Comparison of ENCODE assay signal across 12 cellular contexts in the genomic region with DNA sequence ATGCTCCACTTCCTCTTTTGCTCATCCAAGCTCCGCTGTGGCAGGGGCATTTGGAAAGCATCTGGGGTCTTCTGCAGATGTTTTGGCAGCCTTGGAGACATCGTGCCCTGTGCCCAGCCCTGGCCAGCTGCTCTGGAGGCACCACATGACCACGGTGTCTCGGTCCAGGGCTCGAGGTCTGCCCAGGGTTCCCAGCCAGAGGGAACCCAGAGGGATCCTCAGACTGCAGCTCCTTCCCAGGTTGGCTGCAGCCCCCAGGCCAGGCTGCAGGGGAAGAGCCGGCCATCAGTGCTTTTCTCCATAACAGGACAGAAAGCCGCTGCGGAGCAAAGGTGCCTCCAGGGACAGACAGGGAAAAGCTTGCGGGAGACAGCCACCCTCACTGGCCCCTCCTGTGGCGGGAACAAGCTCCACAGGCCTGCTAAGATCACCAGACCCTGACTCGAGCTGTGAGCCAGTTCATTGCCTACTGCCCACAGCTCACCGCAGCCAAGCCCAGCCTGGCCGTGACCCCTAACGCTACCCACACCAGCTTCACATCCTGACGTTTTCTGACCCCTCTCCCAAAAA.
DNase-seq lines count a peak whose midpoint lies in the region; ATAC-seq, FAIRE-seq and TF ChIP-seq lines count a peak whose summit lies in the region.
"Had no signal": no experiment of that assay in that cellular context is flagged by ENCODE, and none has a peak within 500 bp of the region (broad histone marks: within the 10 kb centered on the region; RNA-seq: fewer than 3 reads in every experiment).

No MANE protein-coding gene starts in this region.

- H3K79me2 ChIP-seq in GM23248 (ENCODE audit: insufficient read depth) = no peaks in the 10 kb centered on the region; the same call in 1 of the 2 replicates

- no peak for TF ChIP-seq POLR2A in right lobe of liver (IDR thresholded peaks at IDR 0.05)
- no peak for TF ChIP-seq POLR2A in GM12892 (IDR thresholded peaks at IDR 0.05; ENCODE audit: low read depth, low read length)

- no peak overlapping the region for H3K4me2 ChIP-seq in GM23248 (ENCODE audit: unreplicated experiment)

- H3K9me3 ChIP-seq in cardiac muscle cell (ENCODE audit: low read depth) (no peaks in the 10 kb centered on the region), heart right ventricle (no peaks in the 10 kb centered on the region), right lobe of liver (no peaks in the 10 kb centered on the region), upper lobe of right lung (no peaks in the 10 kb centered on the region), GM23248 (ENCODE audit: low read depth) (no peaks in the 10 kb centered on the region)
- H3K9me3 ChIP-seq: neutrophil had no signal

- peak in 1 of 2 donors; percentile 63 for DNase-seq in cardiac muscle cell (ENCODE audit: low read depth in 1 of 2, low spot score in 1 of 2)
- DNase-seq in heart right ventricle = no peak
- peak; percentile 27 for DNase-seq in amniotic epithelial cell (ENCODE audit: low read depth)
- peak in 2 of 3 donors; percentile 15 to 28 for DNase-seq in right lobe of liver
- peak; percentile 57 for DNase-seq in upper lobe of right lung
- DNase-seq in GM23248 = no peak
- no peak for DNase-seq in GM12892 (ENCODE audit: insufficient read length)
- DNase-seq: stimulated activated CD4-positive, alpha-beta T cell treated with anti-CD3 and anti-CD28 coated beads, Interleukin-15, amount 100 ng/mL, for 24 hours had no signal

- 75 to 76% methylated on average over 15 of the region's 15 CpGs for WGBS in heart right ventricle, 2 donors
- WGBS in right lobe of liver (ENCODE audit: insufficient coverage, low coverage, low lambda C conversion rate, missing lambda C conversion rate) = 73% methylated on average over 3 of the region's 15 CpGs
- 84 to 90% methylated on average over 15 of the region's 15 CpGs for WGBS in GM23248 (ENCODE audit: low coverage in 1 of 2, low lambda C conversion rate in 2 of 2, missing lambda C conversion rate in 2 of 2), 2 experiments

- H3K4me3 ChIP-seq in cardiac muscle cell (no peak overlapping the region), heart right ventricle (no peak overlapping the region), right lobe of liver (no peak overlapping the region), upper lobe of right lung (no peak overlapping the region), GM23248 (no peak overlapping the region)

- H3K4me1 ChIP-seq in cardiac muscle cell (ENCODE audit: low read depth) = no peaks in the 10 kb centered on the region
- peaks cover 0 to 42% (median 6%) of the 10 kb centered on the region in 9 donors for H3K4me1 ChIP-seq in heart right ventricle
- H3K4me1 ChIP-seq in right lobe of liver = no peaks in the 10 kb centered on the region
- peaks cover 13% of the 10 kb centered on the region for H3K4me1 ChIP-seq in upper lobe of right lung
- H3K4me1 ChIP-seq in GM23248 (ENCODE audit: insufficient read depth) = peaks cover 26% of the 10 kb centered on the region

- H3K9ac ChIP-seq in GM23248 = no peak overlapping the region

- no peaks in the 10 kb centered on the region for H4K20me1 ChIP-seq in GM23248 (ENCODE audit: insufficient read depth)

- no peak for FAIRE-seq in GM12892 (lab: Jason Lieb, UNC)
- FAIRE-seq: G401.6, keratinocyte had no signal

- no peaks in the 10 kb centered on the region for H3K27me3 ChIP-seq in cardiac muscle cell
- no peaks in the 10 kb centered on the region for H3K27me3 ChIP-seq in heart right ventricle
- no peaks in the 10 kb centered on the region for H3K27me3 ChIP-seq in right lobe of liver
- H3K27me3 ChIP-seq in upper lobe of right lung = no peaks in the 10 kb centered on the region
- no peaks in the 10 kb centered on the region for H3K27me3 ChIP-seq in GM23248 (replicated peaks; ENCODE audit: insufficient read depth)
- H3K27me3 ChIP-seq: neutrophil had no signal

- no peaks in the 10 kb centered on the region for H3K9me2 ChIP-seq in GM23248 (ENCODE audit: insufficient read depth)

- ATAC-seq in heart right ventricle (no peak), right lobe of liver (no peak), upper lobe of right lung (no peak), HG03135 (IDR thresholded peaks at IDR 0.05; ENCODE audit: unreplicated experiment) (no peak)

- peaks cover 12% of the 10 kb centered on the region; the same call in 1 of the 2 replicates for H3F3A ChIP-seq in GM23248 (ENCODE audit: insufficient read depth)

- in situ Hi-C loops in GM23248 (cut with MboI) = no loop called here

- H3K27ac ChIP-seq in cardiac muscle cell (peak overlapping the region; percentile 2), heart right ventricle (no peak overlapping the region), right lobe of liver (no peak overlapping the region), upper lobe of right lung (no peak overlapping the region), GM23248 (no peak overlapping the region)
- H3K27ac ChIP-seq: neutrophil had no signal

- no peak overlapping the region for H2AFZ ChIP-seq in GM23248

- H3K36me3 ChIP-seq in cardiac muscle cell (no peaks in the 10 kb centered on the region), heart right ventricle (no peaks in the 10 kb centered on the region), right lobe of liver (no peaks in the 10 kb centered on the region), upper lobe of right lung (no peaks in the 10 kb centered on the region), GM23248 (ENCODE audit: low read depth) (no peaks in the 10 kb centered on the region)
- H3K36me3 ChIP-seq: neutrophil had no signal

- no peak for TF ChIP-seq CTCF in cardiac muscle cell (IDR thresholded peaks at IDR 0.05; ENCODE audit: low read depth, low read length)
- no peak for TF ChIP-seq CTCF in heart right ventricle (IDR thresholded peaks at IDR 0.05)
- TF ChIP-seq CTCF in right lobe of liver (IDR thresholded peaks at IDR 0.05) = no peak
- no peak for TF ChIP-seq CTCF in upper lobe of right lung (IDR thresholded peaks at IDR 0.05)

- intact Hi-C loops in heart right ventricle (cut with DNase I) (no loop called here), right lobe of liver (cut with DNase I) (loop anchor here in 1 of 2 donors (10.0 kb wide), 1 partner anchor 119 kb away; no protein-coding TSS in a partner anchor), upper lobe of right lung (cut with DNase I) (no loop called here)

Comparison
In these comparisons a context has a peak if more than half of its experiments do, and no peak if none do; other contexts are left out.
1. DNase-seq: peak in amniotic epithelial cell (single experiment), right lobe of liver (2 of 3) and upper lobe of right lung (single experiment); none in heart right ventricle (0 of 2), GM23248 (single experiment) and GM12892 (single experiment).